Comparison of ENCODE assay signal across 1 cellular context in the genomic region with DNA sequence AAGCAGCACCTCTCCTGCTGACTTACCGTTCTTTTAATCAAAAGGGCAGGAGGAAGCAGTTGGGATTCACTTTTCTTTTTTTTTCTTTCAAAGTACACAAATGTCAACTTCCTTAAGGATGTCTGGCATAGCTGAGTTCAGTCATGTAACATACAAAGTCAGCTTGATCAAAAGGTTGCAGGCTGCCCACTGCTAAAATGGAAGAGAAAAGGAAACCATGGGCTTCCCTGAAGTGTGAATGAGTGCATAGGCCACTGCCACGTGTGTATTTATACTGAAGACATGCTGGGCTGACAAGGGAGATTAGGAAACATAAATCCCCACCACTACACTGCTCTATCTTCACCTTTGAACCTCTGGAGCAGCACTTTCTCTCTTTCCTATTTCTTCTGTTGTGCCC.
TF ChIP-seq lines count a peak whose summit lies in the region.

No MANE protein-coding gene starts in this region.

TF ChIP-seq in IMR-90, 13 proteins besides CTCF, POLR2A, EP300 and RAD21:
- no peak for TF ChIP-seq MAZ (IDR thresholded peaks at IDR 0.05; ENCODE audit: borderline replicate concordance, low read depth, low read length)
